9 cellular contexts compared by ENCODE assay signal in the genomic region with DNA sequence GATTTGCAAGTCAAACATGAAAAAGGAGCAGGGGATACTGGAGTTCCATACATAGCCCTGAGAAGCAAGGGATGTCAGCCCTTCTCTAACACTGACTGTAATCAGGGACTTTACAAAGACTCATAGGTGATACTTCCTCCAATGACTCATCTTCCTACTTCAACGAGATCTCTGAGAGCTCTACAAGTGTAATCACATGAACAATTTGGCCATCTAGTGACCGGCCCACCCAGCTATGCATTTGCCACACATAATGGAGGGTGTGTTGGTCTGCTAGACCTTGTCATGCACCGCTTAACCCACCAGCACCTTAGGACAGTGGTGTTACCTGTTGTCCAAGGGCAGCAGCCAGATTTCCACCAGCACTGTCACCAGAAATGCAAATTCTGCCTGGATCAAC.
DNase-seq lines count a peak whose midpoint lies in the region; ATAC-seq and TF ChIP-seq lines count a peak whose summit lies in the region.
"Had no signal": no experiment of that assay in that cellular context is flagged by ENCODE, and none has a peak within 500 bp of the region (broad histone marks: within the 10 kb centered on the region; RNA-seq: fewer than 3 reads in every experiment).

No MANE protein-coding gene starts in this region.

- TF ChIP-seq CTCF in RWPE1 (conservative IDR thresholded peaks at IDR 0.05; ENCODE audit: low read depth), result no peak

- no peaks in the 10 kb centered on the region for H3K27me3 Mint-ChIP-seq in activated CD4-positive, alpha-beta T cell treated with anti-CD3 and anti-CD28 coated beads, Interleukin-2, amount 10 ng/mL, durations not matched to agents 24 days and 14 days
- H3K27me3 Mint-ChIP-seq: B cell had no signal

- peaks cover 10% of the 10 kb centered on the region for H3K4me1 Mint-ChIP-seq in activated CD4-positive, alpha-beta T cell treated with anti-CD3 and anti-CD28 coated beads, Interleukin-2, amount 10 ng/mL, durations not matched to agents 24 days and 14 days
- H3K4me1 Mint-ChIP-seq: B cell had no signal

- no peak overlapping the region for H3K27ac ChIP-seq in RWPE1

- intact Hi-C loops in activated CD4-positive, alpha-beta T cell treated with anti-CD3 and anti-CD28 coated beads, Interleukin-2, amount 10 ng/mL, durations not matched to agents 24 days and 14 days (cut with micrococcal nuclease), result no loop called here

- peaks cover 3% of the 10 kb centered on the region for H3K9me3 Mint-ChIP-seq in activated CD4-positive, alpha-beta T cell treated with anti-CD3 and anti-CD28 coated beads, Interleukin-2, amount 10 ng/mL, durations not matched to agents 24 days and 14 days

- CTCF ChIA-PET in RWPE1 (lab: Yijun Ruan, JAX), result interaction anchor here (0.7 kb wide), 1 partner anchor 395 kb away, joined by 5 read pairs; no protein-coding TSS in a partner anchor

- H3K4me3 Mint-ChIP-seq in activated CD4-positive, alpha-beta T cell treated with anti-CD3 and anti-CD28 coated beads, Interleukin-2, amount 10 ng/mL, durations not matched to agents 24 days and 14 days, result no peak overlapping the region
- H3K4me3 Mint-ChIP-seq: B cell had no signal

- POLR2A ChIA-PET in RWPE1 (lab: Yijun Ruan, JAX; ENCODE audit: low non-redundant PET), result no interaction called here

- ATAC-seq in HG02798 (IDR thresholded peaks at IDR 0.05; ENCODE audit: poor library complexity, unreplicated experiment), result peak; percentile 99

- peak overlapping the region; percentile 79 for H3K27ac Mint-ChIP-seq in activated CD4-positive, alpha-beta T cell treated with anti-CD3 and anti-CD28 coated beads, Interleukin-2, amount 10 ng/mL, durations not matched to agents 24 days and 14 days
- H3K27ac Mint-ChIP-seq: B cell had no signal

- peak; percentile 64 for DNase-seq in activated CD4-positive, alpha-beta T cell treated with anti-CD3 and anti-CD28 coated beads, Interleukin-2, amount 10 ng/mL, durations not matched to agents 24 days and 14 days
- DNase-seq in activated CD4-positive, alpha-beta T cell treated with anti-CD3 and anti-CD28 coated beads for 4 hours, result no peak
- DNase-seq in RPMI7951 (ENCODE audit: low read depth) (peak; percentile 65), renal cortical epithelial cell (ENCODE audit: low read depth) (peak; percentile 86), GM03348 (ENCODE audit: low spot score) (no peak), RWPE1 (ENCODE audit: low spot score) (no peak), occipital lobe (lab: John Stamatoyannopoulos, UW) (no peak)

- H3K36me3 Mint-ChIP-seq in activated CD4-positive, alpha-beta T cell treated with anti-CD3 and anti-CD28 coated beads, Interleukin-2, amount 10 ng/mL, durations not matched to agents 24 days and 14 days (ENCODE audit: low read depth), result peaks cover 6% of the 10 kb centered on the region

Comparison
In these comparisons a context has a peak if more than half of its experiments do, and no peak if none do; other contexts are left out.
1. DNase-seq: peak in activated CD4-positive, alpha-beta T cell treated with anti-CD3 and anti-CD28 coated beads, Interleukin-2, amount 10 ng/mL, durations not matched to agents 24 days and 14 days (single experiment), RPMI7951 (single experiment) and renal cortical epithelial cell (single experiment); none in activated CD4-positive, alpha-beta T cell treated with anti-CD3 and anti-CD28 coated beads for 4 hours (0 of 2), GM03348 (single experiment), RWPE1 (single experiment) and occipital lobe (single experiment).